Comparison of ENCODE assay signal across 1 cellular context in the genomic region with DNA sequence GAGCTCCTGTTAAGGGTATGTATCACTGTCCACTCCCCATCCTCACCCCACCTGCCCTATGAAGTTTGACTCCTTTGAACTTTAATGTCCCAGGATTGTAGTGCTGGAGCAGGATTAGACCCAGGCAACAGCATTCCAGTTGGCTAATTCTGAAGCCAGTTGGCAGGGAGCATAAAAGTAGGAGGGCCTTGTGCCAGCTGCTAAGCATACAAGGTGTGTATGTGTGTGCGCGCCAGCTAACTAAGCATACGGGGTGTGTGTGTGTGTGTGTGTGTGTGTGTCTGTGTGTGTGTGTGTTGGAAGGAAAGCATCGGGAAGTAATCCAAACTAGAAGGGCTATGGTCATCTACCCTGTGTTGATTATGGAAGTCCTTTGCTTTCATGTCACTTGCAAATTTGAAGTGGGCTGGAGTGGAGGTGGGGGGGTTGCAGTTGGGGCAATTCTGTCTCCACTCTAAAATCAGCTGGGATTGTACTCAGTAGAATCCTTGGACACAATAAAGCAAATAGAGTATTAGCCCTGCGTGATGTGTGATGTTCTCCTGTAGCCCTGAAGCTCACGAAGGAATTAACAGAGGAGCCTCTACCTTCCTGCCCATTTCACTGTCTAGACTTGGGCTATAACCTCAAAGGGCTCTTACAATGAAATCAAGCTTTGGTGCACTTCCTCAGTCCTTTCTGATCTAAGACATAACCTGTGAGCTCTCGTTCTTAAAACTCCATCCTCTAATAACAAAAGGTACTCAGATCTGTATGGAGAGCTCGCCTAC.
A peak's percentile ranks its signal among the peaks of the same experiment; 100 is the strongest.
TF ChIP-seq lines count a peak whose summit lies in the region.

No MANE protein-coding gene starts in this region.

TF ChIP-seq in HepG2, 621 proteins besides CTCF, POLR2A, EP300 and RAD21:
- TF ChIP-seq PAF1 (CRISPR knock-in tag; IDR thresholded peaks at IDR 0.05) (peak; percentile 51; the same call in 1 of the 2 replicates), ZSCAN21 (CRISPR knock-in tag; IDR thresholded peaks at IDR 0.05; ENCODE audit: borderline replicate concordance) (no peak), RBM22 (optimal IDR thresholded peaks at IDR 0.05; ENCODE audit: low read length) (peak; percentile 88), PRMT3 (CRISPR knock-in tag; IDR thresholded peaks at IDR 0.05; ENCODE audit: borderline replicate concordance, low read depth) (0 out of 2 replicates have a peak, but pooled peaks have one; percentile 13), POLR2AphosphoS5 (IDR thresholded peaks at IDR 0.05; ENCODE audit: low read depth, low read length) (peak; percentile 63), POLR2AphosphoS2 (IDR thresholded peaks at IDR 0.05; ENCODE audit: low read depth, low read length) (peak; percentile 74; the same call in 1 of the 2 replicates), ZSCAN30 (CRISPR knock-in tag; IDR thresholded peaks at IDR 0.05) (0 out of 2 replicates have a peak, but pooled peaks have one; percentile 36), SSRP1 (CRISPR knock-in tag; IDR thresholded peaks at IDR 0.05) (0 out of 2 replicates have a peak, but pooled peaks have one; percentile 26), ZSCAN5A (CRISPR knock-in tag; IDR thresholded peaks at IDR 0.05; ENCODE audit: borderline replicate concordance) (no peak), JUNB (CRISPR knock-in tag; IDR thresholded peaks at IDR 0.05; ENCODE audit: borderline replicate concordance) (0 out of 2 replicates have a peak, but pooled peaks have one; percentile 33), TARDBP (CRISPR knock-in tag; IDR thresholded peaks at IDR 0.05) (peak; percentile 35; the same call in 1 of the 2 replicates)
- TF ChIP-seq, protein P1, sequence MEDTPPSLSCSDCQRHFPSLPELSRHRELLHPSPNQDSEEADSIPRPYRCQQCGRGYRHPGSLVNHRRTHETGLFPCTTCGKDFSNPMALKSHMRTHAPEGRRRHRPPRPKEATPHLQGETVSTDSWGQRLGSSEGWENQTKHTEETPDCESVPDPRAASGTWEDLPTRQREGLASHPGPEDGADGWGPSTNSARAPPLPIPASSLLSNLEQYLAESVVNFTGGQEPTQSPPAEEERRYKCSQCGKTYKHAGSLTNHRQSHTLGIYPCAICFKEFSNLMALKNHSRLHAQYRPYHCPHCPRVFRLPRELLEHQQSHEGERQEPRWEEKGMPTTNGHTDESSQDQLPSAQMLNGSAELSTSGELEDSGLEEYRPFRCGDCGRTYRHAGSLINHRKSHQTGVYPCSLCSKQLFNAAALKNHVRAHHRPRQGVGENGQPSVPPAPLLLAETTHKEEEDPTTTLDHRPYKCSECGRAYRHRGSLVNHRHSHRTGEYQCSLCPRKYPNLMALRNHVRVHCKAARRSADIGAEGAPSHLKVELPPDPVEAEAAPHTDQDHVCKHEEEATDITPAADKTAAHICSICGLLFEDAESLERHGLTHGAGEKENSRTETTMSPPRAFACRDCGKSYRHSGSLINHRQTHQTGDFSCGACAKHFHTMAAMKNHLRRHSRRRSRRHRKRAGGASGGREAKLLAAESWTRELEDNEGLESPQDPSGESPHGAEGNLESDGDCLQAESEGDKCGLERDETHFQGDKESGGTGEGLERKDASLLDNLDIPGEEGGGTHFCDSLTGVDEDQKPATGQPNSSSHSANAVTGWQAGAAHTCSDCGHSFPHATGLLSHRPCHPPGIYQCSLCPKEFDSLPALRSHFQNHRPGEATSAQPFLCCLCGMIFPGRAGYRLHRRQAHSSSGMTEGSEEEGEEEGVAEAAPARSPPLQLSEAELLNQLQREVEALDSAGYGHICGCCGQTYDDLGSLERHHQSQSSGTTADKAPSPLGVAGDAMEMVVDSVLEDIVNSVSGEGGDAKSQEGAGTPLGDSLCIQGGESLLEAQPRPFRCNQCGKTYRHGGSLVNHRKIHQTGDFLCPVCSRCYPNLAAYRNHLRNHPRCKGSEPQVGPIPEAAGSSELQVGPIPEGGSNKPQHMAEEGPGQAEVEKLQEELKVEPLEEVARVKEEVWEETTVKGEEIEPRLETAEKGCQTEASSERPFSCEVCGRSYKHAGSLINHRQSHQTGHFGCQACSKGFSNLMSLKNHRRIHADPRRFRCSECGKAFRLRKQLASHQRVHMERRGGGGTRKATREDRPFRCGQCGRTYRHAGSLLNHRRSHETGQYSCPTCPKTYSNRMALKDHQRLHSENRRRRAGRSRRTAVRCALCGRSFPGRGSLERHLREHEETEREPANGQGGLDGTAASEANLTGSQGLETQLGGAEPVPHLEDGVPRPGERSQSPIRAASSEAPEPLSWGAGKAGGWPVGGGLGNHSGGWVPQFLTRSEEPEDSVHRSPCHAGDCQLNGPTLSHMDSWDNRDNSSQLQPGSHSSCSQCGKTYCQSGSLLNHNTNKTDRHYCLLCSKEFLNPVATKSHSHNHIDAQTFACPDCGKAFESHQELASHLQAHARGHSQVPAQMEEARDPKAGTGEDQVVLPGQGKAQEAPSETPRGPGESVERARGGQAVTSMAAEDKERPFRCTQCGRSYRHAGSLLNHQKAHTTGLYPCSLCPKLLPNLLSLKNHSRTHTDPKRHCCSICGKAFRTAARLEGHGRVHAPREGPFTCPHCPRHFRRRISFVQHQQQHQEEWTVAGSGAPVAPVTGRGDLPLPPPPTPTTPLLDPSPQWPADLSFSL (CRISPR knock-in tag; IDR thresholded peaks at IDR 0.05): peak; percentile 66; the same call in 1 of the 2 replicates
- TF ChIP-seq, protein P2, sequence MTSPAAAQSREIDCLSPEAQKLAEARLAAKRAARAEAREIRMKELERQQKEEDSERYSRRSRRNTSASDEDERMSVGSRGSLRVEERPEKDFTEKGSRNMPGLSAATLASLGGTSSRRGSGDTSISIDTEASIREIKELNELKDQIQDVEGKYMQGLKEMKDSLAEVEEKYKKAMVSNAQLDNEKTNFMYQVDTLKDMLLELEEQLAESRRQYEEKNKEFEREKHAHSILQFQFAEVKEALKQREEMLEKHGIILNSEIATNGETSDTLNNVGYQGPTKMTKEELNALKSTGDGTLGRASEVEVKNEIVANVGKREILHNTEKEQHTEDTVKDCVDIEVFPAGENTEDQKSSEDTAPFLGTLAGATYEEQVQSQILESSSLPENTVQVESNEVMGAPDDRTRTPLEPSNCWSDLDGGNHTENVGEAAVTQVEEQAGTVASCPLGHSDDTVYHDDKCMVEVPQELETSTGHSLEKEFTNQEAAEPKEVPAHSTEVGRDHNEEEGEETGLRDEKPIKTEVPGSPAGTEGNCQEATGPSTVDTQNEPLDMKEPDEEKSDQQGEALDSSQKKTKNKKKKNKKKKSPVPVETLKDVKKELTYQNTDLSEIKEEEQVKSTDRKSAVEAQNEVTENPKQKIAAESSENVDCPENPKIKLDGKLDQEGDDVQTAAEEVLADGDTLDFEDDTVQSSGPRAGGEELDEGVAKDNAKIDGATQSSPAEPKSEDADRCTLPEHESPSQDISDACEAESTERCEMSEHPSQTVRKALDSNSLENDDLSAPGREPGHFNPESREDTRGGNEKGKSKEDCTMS (CRISPR knock-in tag; conservative IDR thresholded peaks at IDR 0.05): no peak
